ENCODE assay signal across 8 cellular contexts in genomic region chr4:76090241-76090691, GRCh38. TPM values are rescaled to one million over a fixed set of nuclear protein-coding genes. Genes with fewer than 3 reads are reported as not detected.
DNase-seq lines count a peak whose midpoint lies in the region; ATAC-seq and TF ChIP-seq lines count a peak whose summit lies in the region.

No MANE protein-coding gene starts in this region.

- CTCF ChIA-PET in activated CD4-positive, alpha-beta memory T cell treated with anti-CD3 and anti-CD28 coated beads for 36 hours (lab: Charles Lee): interaction anchor here (1.4 kb wide), 1 partner anchor 94 kb away, joined by 5 read pairs; no protein-coding TSS in a partner anchor

- DNase-seq in GM10266 (ENCODE audit: extremely low spot score) (peak; percentile 36), HL-60 (ENCODE audit: low read depth in 1 of 2, low spot score in 1 of 2) (peak; percentile 92 to 95), amniotic epithelial cell (ENCODE audit: low read depth) (peak; percentile 100), right lobe of liver (no peak), NCI-H1436 (lab: John Stamatoyannopoulos, UW) (no peak), NCI-H187 (lab: John Stamatoyannopoulos, UW) (no peak)
- no peak for DNase-seq in activated CD4-positive, alpha-beta memory T cell treated with anti-CD3 and anti-CD28 coated beads for 36 hours
- DNase-seq in stimulated activated CD4-positive, alpha-beta T cell treated with anti-CD3 and anti-CD28 coated beads, Interleukin-2, amount 100 ng/mL, for 48 hours: no peak

- H3K27ac ChIP-seq in HL-60 (replicated peaks) (no peak overlapping the region), right lobe of liver (no peak overlapping the region)

- no peaks in the 10 kb centered on the region for H3K9me3 Mint-ChIP-seq in activated CD4-positive, alpha-beta memory T cell treated with anti-CD3 and anti-CD28 coated beads for 36 hours

- H3K4me3 ChIP-seq in HL-60 (replicated peaks; ENCODE audit: insufficient read depth, low read length): no peak overlapping the region
- H3K4me3 ChIP-seq in right lobe of liver: no peak overlapping the region

- TF ChIP-seq CTCF in GM10266 (IDR thresholded peaks at IDR 0.05; ENCODE audit: control insufficient read depth, insufficient read depth, low read depth, missing control alignments) (no peak), HL-60 (IDR thresholded peaks at IDR 0.05; ENCODE audit: insufficient read depth, low read length) (no peak), right lobe of liver (IDR thresholded peaks at IDR 0.05) (no peak)

- H3K27me3 ChIP-seq in HL-60 (ENCODE audit: insufficient read depth, poor library complexity, severe bottlenecking): no peaks in the 10 kb centered on the region
- no peaks in the 10 kb centered on the region for H3K27me3 ChIP-seq in right lobe of liver

- H3K27me3 Mint-ChIP-seq in activated CD4-positive, alpha-beta memory T cell treated with anti-CD3 and anti-CD28 coated beads for 36 hours: no peaks in the 10 kb centered on the region

- H3K4me3 Mint-ChIP-seq in activated CD4-positive, alpha-beta memory T cell treated with anti-CD3 and anti-CD28 coated beads for 36 hours: no peak overlapping the region

- no peaks in the 10 kb centered on the region for H3K36me3 ChIP-seq in right lobe of liver

- no peak overlapping the region for H3K27ac Mint-ChIP-seq in activated CD4-positive, alpha-beta memory T cell treated with anti-CD3 and anti-CD28 coated beads for 36 hours

- peaks cover 0 to 3% (median 0%) of the 10 kb centered on the region in 4 donors for H3K4me1 ChIP-seq in right lobe of liver

- peaks cover 4% of the 10 kb centered on the region for H3K4me1 Mint-ChIP-seq in activated CD4-positive, alpha-beta memory T cell treated with anti-CD3 and anti-CD28 coated beads for 36 hours (ENCODE audit: low read depth)

- intact Hi-C loops in right lobe of liver (cut with DNase I): no loop called here
- intact Hi-C loops in activated CD4-positive, alpha-beta memory T cell treated with anti-CD3 and anti-CD28 coated beads for 36 hours (cut with micrococcal nuclease): no loop called here

- peak; percentile 37 to 79 (median 53) for ATAC-seq in right lobe of liver

- WGBS in right lobe of liver (ENCODE audit: insufficient coverage, low coverage, low lambda C conversion rate, missing lambda C conversion rate): 37% methylated on average over 4 of the region's 7 CpGs

- TF ChIP-seq POLR2A in right lobe of liver (IDR thresholded peaks at IDR 0.05): no peak

- H3K9me3 ChIP-seq in right lobe of liver: no peaks in the 10 kb centered on the region

- H3K36me3 Mint-ChIP-seq in activated CD4-positive, alpha-beta memory T cell treated with anti-CD3 and anti-CD28 coated beads for 36 hours: no peaks in the 10 kb centered on the region

- POLR2A ChIA-PET in activated CD4-positive, alpha-beta memory T cell treated with anti-CD3 and anti-CD28 coated beads for 36 hours (lab: Charles Lee): no interaction called here

RNA-seq across cellular contexts. Expression of gene ART3, which starts 15.8 kb away (rescaled TPM):
- not detected for total RNA-seq in right lobe of liver
- under 1 TPM in 1 of 2 experiments, not detected in 1; 0.36 TPM for total RNA-seq in activated CD4-positive, alpha-beta memory T cell treated with anti-CD3 and anti-CD28 coated beads for 36 hours

RNA-seq across cellular contexts. Expression of gene CXCL11, which starts 54.4 kb away (rescaled TPM):
- under 1 TPM in 2 of 6 experiments, not detected in 4; 0.20 to 0.35 TPM for total RNA-seq in right lobe of liver
- total RNA-seq in activated CD4-positive, alpha-beta memory T cell treated with anti-CD3 and anti-CD28 coated beads for 36 hours: not detected

RNA-seq across cellular contexts. Expression of gene NUP54, which starts 57.9 kb away (rescaled TPM):
- 10 to 100 TPM; 13.3 to 18.9 (median 14.4) TPM for total RNA-seq in right lobe of liver
- total RNA-seq in activated CD4-positive, alpha-beta memory T cell treated with anti-CD3 and anti-CD28 coated beads for 36 hours: 10 to 100 TPM; 51.3 to 55.9 TPM

Comparison
In these comparisons a context has a peak if more than half of its experiments do, and no peak if none do; other contexts are left out.
1. DNase-seq: peak in GM10266 (single experiment), HL-60 (2 of 2) and amniotic epithelial cell (single experiment); none in right lobe of liver (0 of 3), NCI-H1436 (single experiment), activated CD4-positive, alpha-beta memory T cell treated with anti-CD3 and anti-CD28 coated beads for 36 hours (single experiment), stimulated activated CD4-positive, alpha-beta T cell treated with anti-CD3 and anti-CD28 coated beads, Interleukin-2, amount 100 ng/mL, for 48 hours (0 of 2) and NCI-H187 (0 of 2).